ENCODE assay signal across 27 cellular contexts in genomic region chr6:38797391-38797790, GRCh38.
DNase-seq lines count a peak whose midpoint lies in the region; ATAC-seq and TF ChIP-seq lines count a peak whose summit lies in the region.
"Had no signal": no experiment of that assay in that cellular context is flagged by ENCODE, and none has a peak within 500 bp of the region (broad histone marks: within the 10 kb centered on the region; RNA-seq: fewer than 3 reads in every experiment).

No MANE protein-coding gene starts in this region.

- H3K4me2 ChIP-seq in PC-3 (ENCODE audit: low read length) (peak overlapping the region; percentile 82), trophoblast cell (ENCODE audit: low read length) (peak overlapping the region; percentile 39)
- H3K4me2 ChIP-seq: PC-9 had no signal

- peak overlapping the region; percentile 88 for H2BK120ac ChIP-seq in trophoblast cell (ENCODE audit: insufficient read depth, low read length, poor library complexity)

- no peaks in the 10 kb centered on the region for H3K36me3 Mint-ChIP-seq in activated CD4-positive, alpha-beta T cell treated with anti-CD3 and anti-CD28 coated beads, Interleukin-2, amount 10 ng/mL, durations not matched to agents 7 days and 5 days (ENCODE audit: low read depth)
- H3K36me3 Mint-ChIP-seq: activated CD8-positive, alpha-beta memory T cell treated with anti-CD3 and anti-CD28 coated beads, Interleukin-2, amount 10 ng/mL, durations not matched to agents 7 days and 5 days; stimulated activated effector memory CD8-positive, alpha-beta T cell treated with anti-CD3 and anti-CD28 coated beads, Interleukin-12 subunit alpha, Interleukin-12 subunit beta, amount 100 ng/mL, for 72 hours had no signal

- H2AFZ ChIP-seq in PC-3 (ENCODE audit: low read length) (0 out of 2 replicates have a peak overlapping the region, but pooled peaks have one; percentile 8), trophoblast cell (ENCODE audit: insufficient read depth, low read length, poor library complexity) (no peak overlapping the region)
- H2AFZ ChIP-seq: PC-9 had no signal

- peaks cover 44% of the 10 kb centered on the region for H3K27me3 Mint-ChIP-seq in activated CD4-positive, alpha-beta T cell treated with anti-CD3 and anti-CD28 coated beads, Interleukin-2, amount 10 ng/mL, durations not matched to agents 7 days and 5 days

- H3K4ac ChIP-seq in trophoblast cell (ENCODE audit: low read depth, low read length) = no peak overlapping the region

- H3K4me3 ChIP-seq in PC-3 (ENCODE audit: low read length) (peak overlapping the region; percentile 58; the same call in 1 of the 2 replicates), trophoblast cell (ENCODE audit: low read depth, low read length) (no peak overlapping the region)
- H3K4me3 ChIP-seq: heart left ventricle, PC-9, SK-N-MC, transverse colon had no signal

- H3K4me1 Mint-ChIP-seq in activated CD4-positive, alpha-beta T cell treated with anti-CD3 and anti-CD28 coated beads, Interleukin-2, amount 10 ng/mL, durations not matched to agents 7 days and 5 days = no peaks in the 10 kb centered on the region
- H3K4me1 Mint-ChIP-seq: stimulated activated effector memory CD8-positive, alpha-beta T cell treated with anti-CD3 and anti-CD28 coated beads, Interleukin-12 subunit alpha, Interleukin-12 subunit beta, amount 100 ng/mL, for 72 hours had no signal

- H4K8ac ChIP-seq in trophoblast cell (ENCODE audit: low read depth, low read length) = no peak overlapping the region

- no CpG with 5 or more reads among the region's 4 CpGs for WGBS in trophoblast cell (ENCODE audit: extremely low coverage, insufficient coverage, insufficient read length)

- no peak overlapping the region for H3K23ac ChIP-seq in trophoblast cell (ENCODE audit: low read length)

- H3K79me2 ChIP-seq in PC-3 (ENCODE audit: low read length) (no peaks in the 10 kb centered on the region), trophoblast cell (ENCODE audit: control insufficient read depth, insufficient read depth, low read length, poor library complexity) (no peaks in the 10 kb centered on the region)

- H3K9me2 ChIP-seq in PC-3 (replicated peaks; ENCODE audit: low read length) = no peaks in the 10 kb centered on the region

- H3K4me3 Mint-ChIP-seq in activated CD4-positive, alpha-beta T cell treated with anti-CD3 and anti-CD28 coated beads, Interleukin-2, amount 10 ng/mL, durations not matched to agents 7 days and 5 days = no peak overlapping the region
- H3K4me3 Mint-ChIP-seq: activated CD8-positive, alpha-beta memory T cell treated with anti-CD3 and anti-CD28 coated beads, Interleukin-2, amount 10 ng/mL, durations not matched to agents 7 days and 5 days; activated T-cell treated with anti-CD3 and anti-CD28 coated beads, Interleukin-2, amount 50 U/mL, for 4 hours; effector memory CD8-positive, alpha-beta T cell; HFFc6; stimulated activated effector memory CD8-positive, alpha-beta T cell treated with anti-CD3 and anti-CD28 coated beads, Interleukin-12 subunit alpha, Interleukin-12 subunit beta, amount 100 ng/mL, for 72 hours had no signal

- intact Hi-C loops in PC-3 (cut with micrococcal nuclease) = loop anchor here (1.0 to 5.0 kb wide), 2 partner anchors 16 to 45 kb away; no protein-coding TSS in a partner anchor

- peaks cover 13% of the 10 kb centered on the region for H3K79me1 ChIP-seq in trophoblast cell (ENCODE audit: low read length)

- H3K36me3 ChIP-seq in PC-3 (ENCODE audit: low read depth, low read length) (no peaks in the 10 kb centered on the region), trophoblast cell (ENCODE audit: control insufficient read depth in 1 of 2, insufficient read depth in 2 of 2, low read length in 2 of 2) (peaks cover 0 to 1% of the 10 kb centered on the region in 2 experiments)
- H3K36me3 ChIP-seq: heart left ventricle, transverse colon had no signal

- H2BK12ac ChIP-seq in trophoblast cell (ENCODE audit: low read length) = no peak overlapping the region

- POLR2A ChIA-PET in PC-3 (lab: Charles Lee; ENCODE audit: unreplicated experiment) = no interaction called here
- POLR2A ChIA-PET in activated CD4-positive, alpha-beta T cell treated with anti-CD3 and anti-CD28 coated beads, Interleukin-2, amount 10 ng/mL, durations not matched to agents 7 days and 5 days (lab: Charles Lee) = no interaction called here

- CTCF ChIA-PET in PC-3 (lab: Charles Lee) = interaction anchor here (0.7 to 1.2 kb wide), 2 partner anchors 83 to 136 kb away, joined by 3 to 5 read pairs; no protein-coding TSS in a partner anchor
- CTCF ChIA-PET in activated CD4-positive, alpha-beta T cell treated with anti-CD3 and anti-CD28 coated beads, Interleukin-2, amount 10 ng/mL, durations not matched to agents 7 days and 5 days (lab: Charles Lee) = no interaction called here

- ATAC-seq in PC-3 = peak; percentile 18
- ATAC-seq: activated CD8-positive, alpha-beta memory T cell treated with anti-CD3 and anti-CD28 coated beads, Interleukin-2, amount 10 ng/mL, durations not matched to agents 7 days and 5 days; activated T-cell treated with anti-CD3 and anti-CD28 coated beads, Interleukin-2, amount 50 U/mL, for 4 hours; effector memory CD8-positive, alpha-beta T cell; esophagus mucosa; heart left ventricle; stimulated activated effector memory CD8-positive, alpha-beta T cell treated with anti-CD3 and anti-CD28 coated beads, Interleukin-12 subunit alpha, Interleukin-12 subunit beta, amount 100 ng/mL, for 72 hours had no signal

- H3K4me1 ChIP-seq in PC-3 (ENCODE audit: insufficient read depth, low read length) (peaks cover 67% of the 10 kb centered on the region), trophoblast cell (ENCODE audit: control insufficient read depth in 1 of 2, insufficient read depth in 2 of 2, low read length in 2 of 2) (peaks cover 15 to 16% of the 10 kb centered on the region in 2 experiments)
- H3K4me1 ChIP-seq: heart left ventricle, transverse colon had no signal

- H3K27me3 ChIP-seq in PC-3 (ENCODE audit: low read length) (no peaks in the 10 kb centered on the region), trophoblast cell (ENCODE audit: insufficient read depth, low read length) (no peaks in the 10 kb centered on the region)

- peak overlapping the region; percentile 90 for H2BK5ac ChIP-seq in trophoblast cell (ENCODE audit: low read depth, low read length, poor library complexity)

- H3F3A ChIP-seq in PC-3 (ENCODE audit: low read length, unreplicated experiment) = no peaks in the 10 kb centered on the region

- H3K27ac ChIP-seq in 22Rv1 = peak overlapping the region; percentile 88
- H3K27ac ChIP-seq in PC-3 (ENCODE audit: low read length) = peak overlapping the region; percentile 89
- peak overlapping the region; percentile 88 for H3K27ac ChIP-seq in trophoblast cell (ENCODE audit: low read depth, low read length)
- H3K27ac ChIP-seq: heart left ventricle, PC-9, SK-N-MC had no signal

- H4K20me1 ChIP-seq in PC-3 (ENCODE audit: low read length) = no peaks in the 10 kb centered on the region

- no peak overlapping the region for H2AK5ac ChIP-seq in trophoblast cell (ENCODE audit: low read length)

- H4K12ac ChIP-seq in trophoblast cell (ENCODE audit: low read depth, low read length) = no peak overlapping the region

- DNase-seq in PC-3 (peak; percentile 71), kidney tubule cell (ENCODE audit: low spot score) (peak; percentile 59), trophoblast cell (peak in 1 of 2 donors; percentile 67), NCI-H748 (lab: John Stamatoyannopoulos, UW; ENCODE audit: unreplicated experiment) (no peak), 8988T (no peak)
- no peak for DNase-seq in activated effector memory CD4-positive, alpha-beta T cell treated with Interleukin-2 at 50 U/mL for 16 hours
- DNase-seq in activated CD4-positive, alpha-beta T cell treated with anti-CD3 and anti-CD28 coated beads, Interleukin-2, amount 10 ng/mL, durations not matched to agents 7 days and 5 days = no peak
- DNase-seq: activated CD4-positive, alpha-beta T cell treated with anti-CD3 and anti-CD28 coated beads, Interleukin-2, amount 50 U/mL, for 4 hours; activated CD8-positive, alpha-beta memory T cell treated with anti-CD3 and anti-CD28 coated beads, Interleukin-2, amount 10 ng/mL, durations not matched to agents 7 days and 5 days; activated gamma-delta T cell treated with Interleukin-2 at 50 U/mL for 16 hours; activated T-cell treated with anti-CD3 and anti-CD28 coated beads, Interleukin-2, amount 50 U/mL, for 4 hours; cortex of kidney; effector memory CD8-positive, alpha-beta T cell; foreskin fibroblast; GOT3; heart left ventricle; HFFc6; NCI-H1105; NCI-H1930; NCI-H510A treated with DMSO at 0.1 percent for 48 hours; PC-9; stimulated activated CD4-positive, alpha-beta T cell treated with anti-CD3 and anti-CD28 coated beads, Interleukin-15, amount 100 ng/mL, for 24 hours; transverse colon had no signal

- H4K91ac ChIP-seq in trophoblast cell (ENCODE audit: low read depth, low read length) = peak overlapping the region; percentile 53

- H3K9ac ChIP-seq in PC-3 (ENCODE audit: low read length) = peak overlapping the region; percentile 60
- H3K9ac ChIP-seq in trophoblast cell (ENCODE audit: low read length) = no peak overlapping the region

- no TSS peak for BruUV-seq in PC-3 (replicated peaks; lab: Mats Ljungman, UMichigan)

- H3K9me3 ChIP-seq in PC-3 (ENCODE audit: low read length) (no peaks in the 10 kb centered on the region), trophoblast cell (ENCODE audit: insufficient read depth, low read depth, low read length) (no peaks in the 10 kb centered on the region)
- H3K9me3 ChIP-seq: heart left ventricle, transverse colon had no signal

- no peak overlapping the region for H3K14ac ChIP-seq in trophoblast cell (ENCODE audit: low read length)

- H3K9me3 Mint-ChIP-seq in activated CD4-positive, alpha-beta T cell treated with anti-CD3 and anti-CD28 coated beads, Interleukin-2, amount 10 ng/mL, durations not matched to agents 7 days and 5 days = no peaks in the 10 kb centered on the region
- H3K9me3 Mint-ChIP-seq: activated T-cell treated with anti-CD3 and anti-CD28 coated beads, Interleukin-2, amount 50 U/mL, for 4 hours; effector memory CD8-positive, alpha-beta T cell; HFFc6; stimulated activated effector memory CD8-positive, alpha-beta T cell treated with anti-CD3 and anti-CD28 coated beads, Interleukin-12 subunit alpha, Interleukin-12 subunit beta, amount 100 ng/mL, for 72 hours had no signal

- no peak overlapping the region for H3K18ac ChIP-seq in trophoblast cell (ENCODE audit: low read length)

- no peak overlapping the region for H3K27ac Mint-ChIP-seq in activated CD4-positive, alpha-beta T cell treated with anti-CD3 and anti-CD28 coated beads, Interleukin-2, amount 10 ng/mL, durations not matched to agents 7 days and 5 days
- H3K27ac Mint-ChIP-seq: activated CD8-positive, alpha-beta memory T cell treated with anti-CD3 and anti-CD28 coated beads, Interleukin-2, amount 10 ng/mL, durations not matched to agents 7 days and 5 days; effector memory CD8-positive, alpha-beta T cell; HFFc6; stimulated activated effector memory CD8-positive, alpha-beta T cell treated with anti-CD3 and anti-CD28 coated beads, Interleukin-12 subunit alpha, Interleukin-12 subunit beta, amount 100 ng/mL, for 72 hours had no signal

- TF ChIP-seq CTCF in 22Rv1 (IDR thresholded peaks at IDR 0.05) (no peak), PC-3 (conservative IDR thresholded peaks at IDR 0.05; ENCODE audit: low read depth, low read length) (no peak)

Comparison
In these comparisons a context has a peak if more than half of its experiments do, and no peak if none do; other contexts are left out.
1. DNase-seq: peak in PC-3 (single experiment) and kidney tubule cell (single experiment); none in NCI-H748 (single experiment), activated effector memory CD4-positive, alpha-beta T cell treated with Interleukin-2 at 50 U/mL for 16 hours (single experiment), 8988T (single experiment) and activated CD4-positive, alpha-beta T cell treated with anti-CD3 and anti-CD28 coated beads, Interleukin-2, amount 10 ng/mL, durations not matched to agents 7 days and 5 days (single experiment).
2. Peak in every context shown above with its lines, with median percentiles within 50 percentile points of each other: H3K27ac ChIP-seq.